21 cellular contexts compared by ENCODE assay signal in the genomic region with DNA sequence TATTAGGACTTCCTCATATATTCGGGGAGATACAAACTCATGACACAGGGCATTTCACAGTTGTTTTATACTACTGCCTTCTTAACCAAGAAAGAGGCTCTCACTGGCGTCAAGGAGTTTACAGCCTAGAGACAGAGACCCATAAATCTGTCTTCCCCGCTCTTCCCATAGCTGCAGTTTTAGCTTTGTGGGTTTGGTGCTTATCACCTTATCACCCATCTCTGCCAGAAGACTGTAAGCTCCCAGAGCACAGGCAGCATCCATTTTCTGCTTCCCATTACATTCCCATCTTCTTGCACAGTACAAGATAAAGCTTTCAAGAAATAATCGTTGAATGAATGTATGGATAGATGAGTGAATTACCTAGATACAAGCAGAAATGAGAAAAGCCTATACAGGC.
DNase-seq lines count a peak whose midpoint lies in the region; ATAC-seq and TF ChIP-seq lines count a peak whose summit lies in the region.
"Had no signal": no experiment of that assay in that cellular context is flagged by ENCODE, and none has a peak within 500 bp of the region (broad histone marks: within the 10 kb centered on the region; RNA-seq: fewer than 3 reads in every experiment).

No MANE protein-coding gene starts in this region.

- no peaks in the 10 kb centered on the region for H3K27me3 ChIP-seq in mesenchymal stem cell (ENCODE audit: control insufficient read depth in 1 of 2, insufficient read depth in 1 of 2, low read length in 2 of 2)
- H3K27me3 ChIP-seq: BLaER1, Peyer's patch had no signal

- peak overlapping the region; percentile 53 for H3K27ac Mint-ChIP-seq in activated naive CD4-positive, alpha-beta T cell treated with anti-CD3 and anti-CD28 coated beads, Interleukin-2, amount 50 U/mL, for 24 hours
- H3K27ac Mint-ChIP-seq in activated naive CD4-positive, alpha-beta T cell treated with anti-CD3 and anti-CD28 coated beads, Interleukin-2, amount 10 ng/mL, durations not matched to agents 7 days and 5 days: no peak overlapping the region
- H3K27ac Mint-ChIP-seq in brain: peak overlapping the region in 3 of 5 experiments; percentile 28 to 87 (median 33)
- H3K27ac Mint-ChIP-seq: IgD-negative memory B cell had no signal

- H3K4me3 Mint-ChIP-seq in activated naive CD4-positive, alpha-beta T cell treated with anti-CD3 and anti-CD28 coated beads, Interleukin-2, amount 50 U/mL, for 24 hours: no peak overlapping the region
- no peak overlapping the region for H3K4me3 Mint-ChIP-seq in activated naive CD4-positive, alpha-beta T cell treated with anti-CD3 and anti-CD28 coated beads, Interleukin-2, amount 10 ng/mL, durations not matched to agents 7 days and 5 days
- no peak overlapping the region for H3K4me3 Mint-ChIP-seq in brain
- H3K4me3 Mint-ChIP-seq: IgD-negative memory B cell had no signal

- peaks cover 20% of the 10 kb centered on the region for H3K79me1 ChIP-seq in mesenchymal stem cell (replicated peaks; ENCODE audit: low read length, poor library complexity, severe bottlenecking)

- no peak overlapping the region for H3K9ac ChIP-seq in mesenchymal stem cell (ENCODE audit: low read length)
- H3K9ac ChIP-seq: BLaER1 had no signal

- peaks cover 5% of the 10 kb centered on the region for H3K36me3 Mint-ChIP-seq in activated naive CD4-positive, alpha-beta T cell treated with anti-CD3 and anti-CD28 coated beads, Interleukin-2, amount 50 U/mL, for 24 hours
- peaks cover 8% of the 10 kb centered on the region for H3K36me3 Mint-ChIP-seq in activated naive CD4-positive, alpha-beta T cell treated with anti-CD3 and anti-CD28 coated beads, Interleukin-2, amount 10 ng/mL, durations not matched to agents 7 days and 5 days
- H3K36me3 Mint-ChIP-seq in brain: no peaks in the 10 kb centered on the region

- no peak for ATAC-seq in HG03442 (IDR thresholded peaks at IDR 0.05; ENCODE audit: unreplicated experiment)
- no peak for ATAC-seq in HG03378 (IDR thresholded peaks at IDR 0.05; ENCODE audit: unreplicated experiment)
- ATAC-seq: SK-N-SH treated with all-trans-retinoic acid at 6 μM for 48 hours had no signal

- TF ChIP-seq CTCF in brain (conservative IDR thresholded peaks at IDR 0.05): no peak

- H2AFZ ChIP-seq in mesenchymal stem cell (ENCODE audit: low read depth, low read length): no peak overlapping the region

- H3K9me3 Mint-ChIP-seq in activated naive CD4-positive, alpha-beta T cell treated with anti-CD3 and anti-CD28 coated beads, Interleukin-2, amount 50 U/mL, for 24 hours: no peaks in the 10 kb centered on the region
- H3K9me3 Mint-ChIP-seq in activated naive CD4-positive, alpha-beta T cell treated with anti-CD3 and anti-CD28 coated beads, Interleukin-2, amount 10 ng/mL, durations not matched to agents 7 days and 5 days: no peaks in the 10 kb centered on the region
- H3K9me3 Mint-ChIP-seq in brain: no peaks in the 10 kb centered on the region
- H3K9me3 Mint-ChIP-seq: IgD-negative memory B cell had no signal

- CTCF ChIA-PET in activated naive CD4-positive, alpha-beta T cell treated with anti-CD3 and anti-CD28 coated beads, Interleukin-2, amount 10 ng/mL, durations not matched to agents 7 days and 5 days (lab: Charles Lee): interaction anchor here (1.1 to 1.3 kb wide), 2 partner anchors 128 to 251 kb away, joined by 3 read pairs; no protein-coding TSS in a partner anchor

- peak overlapping the region; percentile 90 for H2AK5ac ChIP-seq in mesenchymal stem cell (ENCODE audit: low read length, severe bottlenecking)

- H2BK120ac ChIP-seq in mesenchymal stem cell (ENCODE audit: low read depth, low read length): no peak overlapping the region

- no peak overlapping the region for H2BK12ac ChIP-seq in mesenchymal stem cell (ENCODE audit: low read length in 2 of 2)

- no peak for DNase-seq in activated naive CD4-positive, alpha-beta T cell treated with anti-CD3 and anti-CD28 coated beads, Interleukin-2, amount 10 ng/mL, durations not matched to agents 7 days and 5 days
- DNase-seq in mesenchymal stem cell: no peak
- no peak for DNase-seq in stimulated activated CD8-positive, alpha-beta memory T cell treated with anti-CD3 and anti-CD28 coated beads, Interleukin-4, amount 100 ng/mL, for 48 hours
- no peak for DNase-seq in C1 segment of cervical spinal cord (lab: John Stamatoyannopoulos, UW)
- DNase-seq: DMS53, GF-D8, Karpas-422, MV-4-11, NCI-H1105 treated with DMSO at 0.1 percent for 48 hours, NCI-H2029 treated with DMSO at 0.1 percent for 48 hours, NCI-H524 treated with DMSO at 0.1 percent for 48 hours, NCI-H82, Peyer's patch had no signal

- no peak overlapping the region for H4K91ac ChIP-seq in mesenchymal stem cell (ENCODE audit: low read length)

- peaks cover 58% of the 10 kb centered on the region for H3K4me1 Mint-ChIP-seq in activated naive CD4-positive, alpha-beta T cell treated with anti-CD3 and anti-CD28 coated beads, Interleukin-2, amount 50 U/mL, for 24 hours
- peaks cover 17% of the 10 kb centered on the region for H3K4me1 Mint-ChIP-seq in activated naive CD4-positive, alpha-beta T cell treated with anti-CD3 and anti-CD28 coated beads, Interleukin-2, amount 10 ng/mL, durations not matched to agents 7 days and 5 days
- H3K4me1 Mint-ChIP-seq in brain: peaks cover 84% of the 10 kb centered on the region
- H3K4me1 Mint-ChIP-seq: IgD-negative memory B cell had no signal

- H3K36me3 ChIP-seq in mesenchymal stem cell (ENCODE audit: control insufficient read depth in 1 of 2, insufficient read depth in 2 of 2, low read depth in 1 of 2, low read length in 2 of 2): no peaks in the 10 kb centered on the region
- H3K36me3 ChIP-seq: BLaER1, Peyer's patch had no signal

- no peak overlapping the region for H3K4me3 ChIP-seq in mesenchymal stem cell (ENCODE audit: insufficient read depth in 1 of 2, low read depth in 1 of 2, low read length in 2 of 2)
- H3K4me3 ChIP-seq: BLaER1, Peyer's patch had no signal

- no peak overlapping the region for H4K8ac ChIP-seq in mesenchymal stem cell (ENCODE audit: low read length)

- H3K27ac ChIP-seq in mesenchymal stem cell (ENCODE audit: low read length, poor library complexity, severe bottlenecking): peak overlapping the region; percentile 88
- H3K27ac ChIP-seq: 22Rv1, BLaER1, Peyer's patch had no signal

- peaks cover 4% of the 10 kb centered on the region for H3K4me1 ChIP-seq in mesenchymal stem cell (ENCODE audit: control insufficient read depth, insufficient read depth, low read depth, low read length)
- H3K4me1 ChIP-seq: Peyer's patch had no signal

- H3K27me3 Mint-ChIP-seq in activated naive CD4-positive, alpha-beta T cell treated with anti-CD3 and anti-CD28 coated beads, Interleukin-2, amount 50 U/mL, for 24 hours: no peaks in the 10 kb centered on the region
- no peaks in the 10 kb centered on the region for H3K27me3 Mint-ChIP-seq in activated naive CD4-positive, alpha-beta T cell treated with anti-CD3 and anti-CD28 coated beads, Interleukin-2, amount 10 ng/mL, durations not matched to agents 7 days and 5 days
- H3K27me3 Mint-ChIP-seq in brain: peaks cover 3% of the 10 kb centered on the region
- H3K27me3 Mint-ChIP-seq: IgD-negative memory B cell had no signal

- H2BK15ac ChIP-seq in mesenchymal stem cell (ENCODE audit: low read depth, poor library complexity, severe bottlenecking): no peak overlapping the region

- no peak overlapping the region for H3K14ac ChIP-seq in mesenchymal stem cell (ENCODE audit: low read length in 2 of 2)

- H2BK5ac ChIP-seq in mesenchymal stem cell (ENCODE audit: low read depth, low read length, poor library complexity, severe bottlenecking): peak overlapping the region; percentile 71

- no peak overlapping the region for H3K4me2 ChIP-seq in mesenchymal stem cell (ENCODE audit: low read length, poor library complexity, severe bottlenecking)
- H3K4me2 ChIP-seq: BLaER1 had no signal

- H3K4ac ChIP-seq in mesenchymal stem cell (ENCODE audit: low read depth in 1 of 2, low read length in 2 of 2): no peak overlapping the region

- 44% methylated on average over 3 of the region's 4 CpGs for WGBS in mesenchymal stem cell

- no peak overlapping the region for H3K23ac ChIP-seq in mesenchymal stem cell (ENCODE audit: low read length in 2 of 2)

- H3K9me3 ChIP-seq in mesenchymal stem cell (ENCODE audit: control insufficient read depth, low read length): no peaks in the 10 kb centered on the region
- H3K9me3 ChIP-seq: BLaER1, Peyer's patch had no signal

- no peak overlapping the region for H3K18ac ChIP-seq in mesenchymal stem cell (ENCODE audit: low read depth in 1 of 2, low read length in 2 of 2)
